In the genomic region with DNA sequence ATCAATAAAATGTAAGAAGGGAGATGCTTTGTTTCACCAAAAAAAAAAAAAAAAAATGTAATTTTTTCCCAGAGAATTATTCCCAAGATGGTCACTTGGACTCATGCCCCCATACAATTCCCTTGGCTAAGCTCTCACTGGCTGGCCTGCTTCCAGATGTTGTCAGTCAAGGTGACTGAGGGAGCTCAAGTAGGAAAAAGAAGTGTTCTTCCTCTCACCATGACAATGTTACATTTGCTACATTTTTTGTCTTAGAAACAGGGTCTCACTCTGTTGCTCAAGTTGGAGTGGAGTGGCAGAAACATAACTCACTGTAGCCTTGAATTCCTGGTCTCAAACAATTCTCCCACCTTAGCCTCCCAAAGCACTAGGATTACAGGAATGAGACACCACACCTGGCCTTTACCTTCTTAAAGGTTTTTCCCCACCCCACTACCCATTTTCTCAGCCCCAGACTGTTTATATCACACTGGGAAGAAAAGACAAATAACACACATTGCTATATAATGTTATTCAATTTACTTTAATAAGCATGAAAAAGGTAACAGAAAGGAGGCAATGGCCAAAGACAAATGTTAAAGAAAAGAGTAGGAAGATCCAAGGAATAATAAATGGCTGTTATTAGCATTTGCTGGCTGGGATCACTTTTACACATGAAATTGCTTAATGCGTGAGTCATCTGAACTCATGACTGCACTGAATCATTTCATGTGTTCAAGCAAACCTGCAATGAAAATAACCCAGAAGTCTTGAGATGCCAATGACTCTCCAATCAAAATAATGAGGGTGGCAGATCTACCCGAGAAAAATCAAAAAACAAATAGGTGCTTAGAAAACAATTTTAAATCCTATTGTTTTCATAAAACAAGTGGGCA, we compare ENCODE assay signal across 8 cellular contexts.
DNase-seq lines count a peak whose midpoint lies in the region; ATAC-seq and TF ChIP-seq lines count a peak whose summit lies in the region.

No MANE protein-coding gene starts in this region.

- H3K4me3 ChIP-seq in RWPE2 (ENCODE audit: severe bottlenecking) (no peak overlapping the region), retinal pigment epithelial cell (ENCODE audit: low read length) (no peak overlapping the region)

- peak; percentile 93 for ATAC-seq in RWPE2 (ENCODE audit: low read depth)
- no peak for ATAC-seq in HG03196 (IDR thresholded peaks at IDR 0.05; ENCODE audit: unreplicated experiment)
- ATAC-seq in HG02840 (IDR thresholded peaks at IDR 0.05; ENCODE audit: low FRiP score, unreplicated experiment), result no peak

- peak; percentile 79 for DNase-seq in GM04503 (ENCODE audit: low read depth)
- no peak for DNase-seq in RWPE2 (ENCODE audit: low spot score)
- DNase-seq in fibroblast of the conjunctiva (ENCODE audit: low read depth), result peak; percentile 86
- peak; percentile 98 for DNase-seq in retinal pigment epithelial cell (ENCODE audit: low read depth)
- no peak for DNase-seq in NCI-H146 treated with DMSO at 0.1 percent for 48 hours (lab: John Stamatoyannopoulos, UW; ENCODE audit: unreplicated experiment)
- no peak for DNase-seq in T1000 (lab: John Stamatoyannopoulos, UW)

- peak overlapping the region; percentile 75 for H3K27ac ChIP-seq in RWPE2 (ENCODE audit: poor library complexity, severe bottlenecking)

- H3K36me3 ChIP-seq in RWPE2 (ENCODE audit: low read depth), result no peaks in the 10 kb centered on the region

- H3K4me1 ChIP-seq in RWPE2 (ENCODE audit: insufficient read depth, poor library complexity, severe bottlenecking), result peaks cover 23% of the 10 kb centered on the region

- no peaks in the 10 kb centered on the region for H3K27me3 ChIP-seq in RWPE2 (ENCODE audit: insufficient read depth, poor library complexity, severe bottlenecking)

- TF ChIP-seq CTCF in RWPE2 (IDR thresholded peaks at IDR 0.05; ENCODE audit: poor library complexity, severe bottlenecking), result no peak
- TF ChIP-seq CTCF in retinal pigment epithelial cell (conservative IDR thresholded peaks at IDR 0.05; ENCODE audit: low read depth, low read length), result no peak

- H3K9me3 ChIP-seq in RWPE2 (ENCODE audit: severe bottlenecking), result no peaks in the 10 kb centered on the region

Comparison
In these comparisons a context has a peak if more than half of its experiments do, and no peak if none do; other contexts are left out.
1. DNase-seq: peak in GM04503 (single experiment), fibroblast of the conjunctiva (single experiment) and retinal pigment epithelial cell (single experiment); none in RWPE2 (single experiment), NCI-H146 treated with DMSO at 0.1 percent for 48 hours (single experiment) and T1000 (single experiment).